In the genomic region with DNA sequence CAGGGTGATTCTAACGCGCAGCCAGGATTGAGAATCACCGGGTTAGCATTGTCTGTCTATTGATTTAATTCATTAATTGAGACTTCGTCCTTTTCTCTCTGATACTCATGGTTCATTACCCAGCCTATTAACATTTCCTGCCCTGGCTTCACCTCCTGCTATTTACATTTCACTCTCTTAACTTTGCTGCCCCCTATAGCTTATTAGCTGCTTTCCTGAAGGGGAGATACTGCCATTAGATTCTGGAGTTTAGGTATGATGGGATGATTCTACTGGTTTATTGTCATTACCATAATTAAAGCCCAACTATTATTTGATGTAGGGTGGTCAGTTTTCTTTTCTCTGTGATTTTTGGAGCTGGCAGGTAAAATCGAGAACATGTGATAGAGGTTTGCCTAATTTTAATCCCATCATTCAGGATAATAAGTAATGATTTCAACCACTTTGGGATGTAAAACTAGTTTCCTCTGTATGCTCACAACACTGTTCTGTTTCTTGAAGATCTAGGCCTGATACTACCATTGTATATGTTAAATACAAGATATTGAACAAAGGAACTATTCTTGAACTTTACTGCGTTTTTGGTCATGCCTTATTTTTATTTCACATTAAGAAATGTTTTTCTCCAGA, we compare ENCODE assay signal across 8 cellular contexts. TPM values are rescaled to one million over a fixed set of nuclear protein-coding genes. Genes with fewer than 3 reads are reported as not detected.
A peak's percentile ranks its signal among the peaks of the same experiment; 100 is the strongest.
DNase-seq lines count a peak whose midpoint lies in the region; ATAC-seq, FAIRE-seq and TF ChIP-seq lines count a peak whose summit lies in the region.

No MANE protein-coding gene starts in this region.

- H3K9me1 ChIP-seq in keratinocyte (ENCODE audit: control insufficient read depth, extremely low read depth, insufficient read depth, low read length), result no peaks in the 10 kb centered on the region

- peak; percentile 66 for TF ChIP-seq CTCF in astrocyte (IDR thresholded peaks at IDR 0.05; ENCODE audit: insufficient read depth, low read depth, low read length)
- peak; percentile 41 to 72 (median 44) for TF ChIP-seq CTCF in keratinocyte (optimal IDR thresholded peaks at IDR 0.05 in 1 of 3, IDR thresholded peaks at IDR 0.05 in 1 of 3, conservative IDR thresholded peaks at IDR 0.05 in 1 of 3; ENCODE audit: extremely low read depth in 1 of 3, insufficient read depth in 2 of 3, low read length in 3 of 3)

- H3K4me1 Mint-ChIP-seq in CD8-positive, alpha-beta memory T cell, result peaks cover 80 to 95% (median 91%) of the 10 kb centered on the region in 3 donors
- H3K4me1 Mint-ChIP-seq in astrocyte (ENCODE audit: low read depth, unreplicated experiment), result peaks cover 19% of the 10 kb centered on the region

- H3K4me1 ChIP-seq in CD8-positive, alpha-beta memory T cell (ENCODE audit: insufficient read depth, low read length), result peaks cover 83% of the 10 kb centered on the region
- H3K4me1 ChIP-seq in astrocyte (ENCODE audit: insufficient read depth, low read length), result peaks cover 20% of the 10 kb centered on the region
- peaks cover 43% of the 10 kb centered on the region for H3K4me1 ChIP-seq in keratinocyte (ENCODE audit: control insufficient read depth, extremely low read depth, insufficient read depth, low read length)

- H3K79me2 ChIP-seq in astrocyte (ENCODE audit: insufficient read depth, low read length), result peaks cover 66% of the 10 kb centered on the region
- H3K79me2 ChIP-seq in keratinocyte (ENCODE audit: control insufficient read depth, insufficient read depth, low read length), result peaks cover 77% of the 10 kb centered on the region

- peak overlapping the region; percentile 25 to 73 (median 53) for H3K4me3 Mint-ChIP-seq in CD8-positive, alpha-beta memory T cell
- H3K4me3 Mint-ChIP-seq in astrocyte (ENCODE audit: unreplicated experiment), result no peak overlapping the region

- peaks cover 66% of the 10 kb centered on the region for H4K20me1 ChIP-seq in astrocyte (ENCODE audit: insufficient read depth, low read length)
- peaks cover 14% of the 10 kb centered on the region for H4K20me1 ChIP-seq in keratinocyte (ENCODE audit: control insufficient read depth, extremely low read depth, insufficient read depth, low read length)

- H3K9me3 ChIP-seq in CD8-positive, alpha-beta memory T cell (ENCODE audit: low read length), result no peaks in the 10 kb centered on the region
- H3K9me3 ChIP-seq in astrocyte (ENCODE audit: insufficient read depth, low read depth, low read length) (no peaks in the 10 kb centered on the region), keratinocyte (ENCODE audit: control insufficient read depth, low read depth, low read length) (no peaks in the 10 kb centered on the region)

- no peak overlapping the region for H3K27ac ChIP-seq in CD8-positive, alpha-beta memory T cell (ENCODE audit: low read depth, low read length)
- H3K27ac ChIP-seq in astrocyte (ENCODE audit: low read depth, low read length) (no peak overlapping the region), keratinocyte (ENCODE audit: control insufficient read depth, insufficient read depth, low read length) (peak overlapping the region; percentile 4)

- no peak overlapping the region for H3K4me3 ChIP-seq in CD8-positive, alpha-beta memory T cell (ENCODE audit: low read length)
- no peak overlapping the region for H3K4me3 ChIP-seq in astrocyte (ENCODE audit: insufficient read depth, low read depth, low read length)
- H3K4me3 ChIP-seq in keratinocyte (ENCODE audit: control insufficient read depth in 2 of 3, extremely low read depth in 1 of 3, insufficient read depth in 2 of 3, low read depth in 1 of 3, low read length in 3 of 3), result no peak overlapping the region

- POLR2A ChIA-PET in CD8-positive, alpha-beta memory T cell (lab: Charles Lee), result interaction anchor here (0.7 to 1.4 kb wide), 2 partner anchors 12 to 221 kb away, joined by 3 to 7 read pairs; no protein-coding TSS in a partner anchor

- dilution Hi-C loops in keratinocyte (cut with MboI; ENCODE audit: extremely low pct_ligation_motif_present, low sequenced_read_pairs), result no loop called here

- H3K27me3 Mint-ChIP-seq in CD8-positive, alpha-beta memory T cell, result no peaks in the 10 kb centered on the region
- no peaks in the 10 kb centered on the region for H3K27me3 Mint-ChIP-seq in astrocyte (ENCODE audit: low read depth, unreplicated experiment)

- DNase-seq in CD8-positive, alpha-beta memory T cell, result peak in 2 of 5 donors; percentile 49 to 59
- DNase-seq in GM19239 (ENCODE audit: insufficient read length, low spot score) (no peak), NCI-H69 (lab: John Stamatoyannopoulos, UW) (peak; percentile 88), astrocyte (ENCODE audit: low read depth) (peak; percentile 20), keratinocyte (ENCODE audit: low read depth, low spot score) (no peak), urothelium cell line (ENCODE audit: low spot score) (peak; percentile 41), 8988T (no peak)

- H3K9me3 Mint-ChIP-seq in CD8-positive, alpha-beta memory T cell, result no peaks in the 10 kb centered on the region
- H3K9me3 Mint-ChIP-seq in astrocyte (ENCODE audit: unreplicated experiment), result no peaks in the 10 kb centered on the region

- H2AFZ ChIP-seq in astrocyte (ENCODE audit: low read depth, low read length), result no peak overlapping the region
- no peak overlapping the region for H2AFZ ChIP-seq in keratinocyte (ENCODE audit: control insufficient read depth, low read length)

- peak overlapping the region; percentile 0 for H3K4me2 ChIP-seq in astrocyte (ENCODE audit: low read length)
- H3K4me2 ChIP-seq in keratinocyte (ENCODE audit: control insufficient read depth, extremely low read depth, insufficient read depth, low read depth, low read length), result no peak overlapping the region

- CTCF ChIA-PET in CD8-positive, alpha-beta memory T cell (lab: Charles Lee), result interaction anchor here (0.7 to 4.7 kb wide), 12 partner anchors 16 to 611 kb away, joined by 3 to 44 read pairs (median 3); no protein-coding TSS in a partner anchor

- FAIRE-seq in GM19239 (lab: Jason Lieb, UNC) (peak; percentile 97), astrocyte (lab: Jason Lieb, UNC) (peak; percentile 78), keratinocyte (lab: Jason Lieb, UNC) (no peak), urothelium cell line (lab: Jason Lieb, UNC) (no peak)

- peak overlapping the region; percentile 2 to 76 (median 46) for H3K27ac Mint-ChIP-seq in CD8-positive, alpha-beta memory T cell
- H3K27ac Mint-ChIP-seq in astrocyte (ENCODE audit: unreplicated experiment), result no peak overlapping the region

- ATAC-seq in HG03460 (IDR thresholded peaks at IDR 0.05; ENCODE audit: unreplicated experiment), result peak; percentile 54

- H3K36me3 ChIP-seq in CD8-positive, alpha-beta memory T cell (ENCODE audit: insufficient read depth, low read length), result no peaks in the 10 kb centered on the region
- H3K36me3 ChIP-seq in astrocyte (ENCODE audit: insufficient read depth, low read length) (no peaks in the 10 kb centered on the region), keratinocyte (ENCODE audit: control insufficient read depth in 2 of 2, extremely low read depth in 1 of 2, insufficient read depth in 2 of 2, low read length in 2 of 2) (no peaks in the 10 kb centered on the region)

- H3K9ac ChIP-seq in astrocyte (ENCODE audit: low read length) (no peak overlapping the region), keratinocyte (ENCODE audit: control insufficient read depth, extremely low read depth, insufficient read depth, low read length) (no peak overlapping the region)

- no peaks in the 10 kb centered on the region for H3K27me3 ChIP-seq in CD8-positive, alpha-beta memory T cell (ENCODE audit: insufficient read depth, low read length, poor library complexity, severe bottlenecking)
- H3K27me3 ChIP-seq in astrocyte (ENCODE audit: insufficient read depth, low read length) (no peaks in the 10 kb centered on the region), keratinocyte (ENCODE audit: control insufficient read depth, extremely low read depth, insufficient read depth, low read length) (no peaks in the 10 kb centered on the region)

- peaks cover 0 to 17% (median 0%) of the 10 kb centered on the region in 3 donors for H3K36me3 Mint-ChIP-seq in CD8-positive, alpha-beta memory T cell
- no peaks in the 10 kb centered on the region for H3K36me3 Mint-ChIP-seq in astrocyte (ENCODE audit: low read depth, unreplicated experiment)

RNA-seq across cellular contexts. Expression of a gene that starts 6.4 kb away (rescaled TPM):
- 10 to 100 TPM; 46.1 to 46.9 TPM for total RNA-seq in CD8-positive, alpha-beta memory T cell
- polyA plus RNA-seq in CD8-positive, alpha-beta memory T cell, result 51.9 TPM
- total RNA-seq in astrocyte, result 13.2 and 14.6 TPM in 2 replicates
- 12.0 to 26.2 TPM (median 16.8 TPM) in 3 replicates for polyA plus RNA-seq in keratinocyte
- polyA plus RNA-seq in keratinocyte (2011; ENCODE audit: low read depth), result 15.6 TPM
- 15.3 and 30.1 TPM in 2 replicates for polyA plus RNA-seq in keratinocyte (2011; cell fraction: cytosol; rRNA removed)
- polyA plus RNA-seq in keratinocyte (2011; cell fraction: nucleus; rRNA removed), result 14.0 and 15.9 TPM in 2 replicates
- 11.7 and 18.3 TPM in 2 replicates for polyA plus RNA-seq in keratinocyte (2012; ENCODE audit: low replicate concordance)
- 2.5 to 13.9 TPM (median 5.9 TPM) in 3 replicates for polyA minus RNA-seq in keratinocyte
- 16.3 TPM for polyA minus RNA-seq in keratinocyte (2011; cell fraction: cytosol; rRNA and poly(A)+ RNA removed)
- polyA minus RNA-seq in keratinocyte (2011; cell fraction: nucleus; rRNA and poly(A)+ RNA removed), result 7.3 and 8.8 TPM in 2 replicates

Comparison
In these comparisons a context has a peak if more than half of its experiments do, and no peak if none do; other contexts are left out.
1. DNase-seq: peak in NCI-H69 (single experiment), astrocyte (single experiment) and urothelium cell line (single experiment); none in GM19239 (single experiment), keratinocyte (single experiment) and 8988T (single experiment).